ENCODE assay signal across 1 cellular context in the genomic region with DNA sequence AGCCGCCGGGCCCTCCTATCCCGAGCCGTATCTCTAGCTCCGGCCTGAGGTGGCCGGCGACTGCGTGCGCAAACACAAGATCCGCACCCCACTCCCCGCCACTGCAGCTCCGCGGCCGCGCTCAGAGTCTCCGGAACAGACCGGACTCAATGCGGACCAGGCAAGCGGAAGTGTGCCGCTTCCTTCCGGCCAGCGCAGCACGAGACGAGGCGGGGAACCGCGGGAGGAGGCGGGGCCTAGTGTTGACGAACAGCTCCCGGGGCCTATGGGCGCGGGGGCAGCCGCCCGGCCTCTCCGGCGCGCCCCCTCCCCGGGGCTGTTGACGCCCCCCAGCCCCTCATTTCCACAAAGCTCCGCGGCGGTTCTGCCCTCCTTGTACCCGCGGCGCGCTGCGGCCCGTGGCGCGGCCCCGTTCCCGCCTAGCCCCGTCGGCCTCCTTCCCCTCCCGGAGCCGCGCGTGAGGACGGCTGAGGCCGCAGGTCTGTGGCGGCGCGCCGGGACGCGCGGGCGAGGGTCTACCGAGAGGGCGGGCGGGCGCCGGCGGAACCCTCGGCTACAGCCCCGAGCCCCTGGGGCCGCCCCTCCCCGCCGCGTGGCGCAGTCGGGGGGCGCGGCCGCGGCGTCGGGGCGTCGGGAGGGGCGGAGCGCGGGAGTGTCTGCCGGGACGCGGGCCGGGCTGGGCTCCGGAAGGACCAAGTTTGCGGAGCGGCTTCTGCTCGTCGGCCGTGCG.
TF ChIP-seq lines count a peak whose summit lies in the region.

A gene with protein sequence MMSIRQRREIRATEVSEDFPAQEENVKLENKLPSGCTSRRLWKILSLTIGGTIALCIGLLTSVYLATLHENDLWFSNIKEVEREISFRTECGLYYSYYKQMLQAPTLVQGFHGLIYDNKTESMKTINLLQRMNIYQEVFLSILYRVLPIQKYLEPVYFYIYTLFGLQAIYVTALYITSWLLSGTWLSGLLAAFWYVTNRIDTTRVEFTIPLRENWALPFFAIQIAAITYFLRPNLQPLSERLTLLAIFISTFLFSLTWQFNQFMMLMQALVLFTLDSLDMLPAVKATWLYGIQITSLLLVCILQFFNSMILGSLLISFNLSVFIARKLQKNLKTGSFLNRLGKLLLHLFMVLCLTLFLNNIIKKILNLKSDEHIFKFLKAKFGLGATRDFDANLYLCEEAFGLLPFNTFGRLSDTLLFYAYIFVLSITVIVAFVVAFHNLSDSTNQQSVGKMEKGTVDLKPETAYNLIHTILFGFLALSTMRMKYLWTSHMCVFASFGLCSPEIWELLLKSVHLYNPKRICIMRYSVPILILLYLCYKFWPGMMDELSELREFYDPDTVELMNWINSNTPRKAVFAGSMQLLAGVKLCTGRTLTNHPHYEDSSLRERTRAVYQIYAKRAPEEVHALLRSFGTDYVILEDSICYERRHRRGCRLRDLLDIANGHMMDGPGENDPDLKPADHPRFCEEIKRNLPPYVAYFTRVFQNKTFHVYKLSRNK (plus strand): TSS at position 340 of the 730 bp plus-strand sequence. CDS start 2,484 bp downstream, outside the sequence.

TF ChIP-seq in HepG2, 621 proteins besides CTCF, POLR2A, EP300 and RAD21 (continued from another document and continues in another):
- TF ChIP-seq, protein P1, sequence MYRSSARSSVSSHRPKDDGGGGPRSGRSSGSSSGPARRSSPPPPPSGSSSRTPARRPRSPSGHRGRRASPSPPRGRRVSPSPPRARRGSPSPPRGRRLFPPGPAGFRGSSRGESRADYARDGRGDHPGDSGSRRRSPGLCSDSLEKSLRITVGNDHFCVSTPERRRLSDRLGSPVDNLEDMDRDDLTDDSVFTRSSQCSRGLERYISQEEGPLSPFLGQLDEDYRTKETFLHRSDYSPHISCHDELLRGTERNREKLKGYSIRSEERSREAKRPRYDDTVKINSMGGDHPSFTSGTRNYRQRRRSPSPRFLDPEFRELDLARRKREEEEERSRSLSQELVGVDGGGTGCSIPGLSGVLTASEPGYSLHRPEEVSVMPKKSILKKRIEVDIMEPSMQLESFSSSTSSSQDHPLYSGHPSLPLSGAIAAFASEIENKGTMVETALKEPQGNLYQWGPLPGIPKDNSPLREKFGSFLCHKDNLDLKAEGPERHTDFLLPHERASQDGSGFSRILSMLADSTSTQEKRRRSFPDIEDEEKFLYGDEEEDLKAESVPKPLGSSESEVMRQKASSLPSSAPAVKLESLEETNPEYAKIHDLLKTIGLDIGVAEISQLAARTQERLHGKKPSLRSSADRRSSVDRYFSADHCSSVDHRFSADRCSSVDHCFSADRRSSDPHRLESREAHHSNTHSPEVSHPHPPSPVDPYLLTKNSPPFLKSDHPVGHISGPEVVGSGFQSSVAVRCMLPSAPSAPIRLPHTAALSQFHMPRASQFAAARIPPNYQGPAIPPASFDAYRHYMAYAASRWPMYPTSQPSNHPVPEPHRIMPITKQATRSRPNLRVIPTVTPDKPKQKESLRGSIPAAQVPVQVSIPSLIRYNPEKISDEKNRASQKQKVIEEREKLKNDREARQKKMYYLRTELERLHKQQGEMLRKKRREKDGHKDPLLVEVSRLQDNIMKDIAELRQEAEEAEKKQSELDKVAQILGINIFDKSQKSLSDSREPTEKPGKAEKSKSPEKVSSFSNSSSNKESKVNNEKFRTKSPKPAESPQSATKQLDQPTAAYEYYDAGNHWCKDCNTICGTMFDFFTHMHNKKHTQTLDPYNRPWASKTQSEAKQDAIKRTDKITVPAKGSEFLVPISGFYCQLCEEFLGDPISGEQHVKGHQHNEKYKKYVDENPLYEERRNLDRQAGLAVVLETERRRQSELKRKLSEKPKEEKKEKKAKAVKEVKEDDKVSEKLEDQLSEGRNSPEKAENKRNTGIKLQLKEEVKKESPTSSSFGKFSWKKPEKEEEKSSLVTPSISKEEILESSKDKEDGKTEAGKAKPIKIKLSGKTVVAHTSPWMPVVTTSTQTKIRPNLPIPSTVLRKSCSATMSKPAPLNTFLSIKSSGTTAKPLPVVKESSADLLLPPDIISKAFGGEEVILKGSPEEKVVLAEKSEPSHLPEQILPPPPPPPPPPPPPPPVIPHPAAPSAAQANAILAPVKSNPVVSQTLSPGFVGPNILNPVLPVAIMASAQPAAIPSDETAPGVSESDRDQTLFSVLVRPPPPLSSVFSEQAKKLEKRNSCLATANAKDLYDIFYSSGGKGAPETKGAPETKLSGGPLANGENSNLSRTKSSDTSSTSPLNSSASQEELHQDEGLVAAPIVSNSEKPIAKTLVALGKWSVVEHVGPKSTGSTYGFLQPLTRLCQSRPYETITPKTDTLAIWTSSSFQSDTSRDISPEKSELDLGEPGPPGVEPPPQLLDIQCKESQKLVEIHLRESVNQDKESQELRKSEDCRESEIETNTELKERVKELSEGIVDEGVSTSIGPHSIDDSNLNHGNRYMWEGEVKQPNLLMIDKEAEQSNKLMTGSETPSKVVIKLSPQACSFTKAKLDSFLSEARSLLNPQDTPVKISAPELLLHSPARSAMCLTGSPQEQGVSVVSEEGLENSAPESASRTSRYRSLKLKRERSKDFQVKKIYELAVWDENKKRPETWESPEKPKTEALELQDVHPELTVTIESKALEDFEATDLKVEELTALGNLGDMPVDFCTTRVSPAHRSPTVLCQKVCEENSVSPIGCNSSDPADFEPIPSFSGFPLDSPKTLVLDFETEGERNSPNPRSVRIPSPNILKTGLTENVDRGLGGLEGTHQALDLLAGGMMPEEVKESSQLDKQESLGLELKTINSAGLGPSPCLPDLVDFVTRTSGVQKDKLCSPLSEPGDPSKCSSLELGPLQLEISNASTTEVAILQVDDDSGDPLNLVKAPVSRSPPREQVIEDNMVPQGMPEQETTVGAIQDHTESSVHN (CRISPR knock-in tag; IDR thresholded peaks at IDR 0.05) = no peak
- TF ChIP-seq MEIS2 (CRISPR knock-in tag; IDR thresholded peaks at IDR 0.05) (peak; percentile 9; the same call in 1 of the 2 replicates), KDM3A (CRISPR knock-in tag; IDR thresholded peaks at IDR 0.05; ENCODE audit: low read depth) (peak; percentile 93), NFYB (CRISPR knock-in tag; IDR thresholded peaks at IDR 0.05) (peak; percentile 86), HDAC2 (CRISPR knock-in tag; IDR thresholded peaks at IDR 0.05) (0 out of 2 replicates have a peak, but pooled peaks have one; percentile 28), SOX13 (IDR thresholded peaks at IDR 0.05) (no peak), SOX13 (CRISPR knock-in tag; conservative IDR thresholded peaks at IDR 0.05 in 1 of 2, IDR thresholded peaks at IDR 0.05 in 1 of 2) (peak in 1 of 2 experiments; percentile 51; a peak in 1 of 4 replicates), ASH2L (IDR thresholded peaks at IDR 0.05; ENCODE audit: insufficient read length, low read depth, low read length) (peak; percentile 86), AKAP8 (CRISPR knock-in tag; IDR thresholded peaks at IDR 0.05) (no peak), SP5 (CRISPR knock-in tag; IDR thresholded peaks at IDR 0.05; ENCODE audit: borderline replicate concordance, low read depth) (peak; percentile 91), ZNF569 (CRISPR knock-in tag; IDR thresholded peaks at IDR 0.05; ENCODE audit: borderline replicate concordance) (no peak), HOXD1 (CRISPR knock-in tag; IDR thresholded peaks at IDR 0.05) (no peak), ZBTB42 (CRISPR knock-in tag; IDR thresholded peaks at IDR 0.05) (0 out of 2 replicates have a peak, but pooled peaks have one; percentile 30), GATAD1 (CRISPR knock-in tag; IDR thresholded peaks at IDR 0.05) (peak; percentile 89), KDM2A (CRISPR knock-in tag; IDR thresholded peaks at IDR 0.05; ENCODE audit: borderline replicate concordance, low read depth) (peak; percentile 93), ZNF251 (CRISPR knock-in tag; IDR thresholded peaks at IDR 0.05) (no peak), SRF (IDR thresholded peaks at IDR 0.05; ENCODE audit: low read depth, low read length) (peak; percentile 90), ZNF772 (CRISPR knock-in tag; IDR thresholded peaks at IDR 0.05) (0 out of 2 replicates have a peak, but pooled peaks have one; percentile 19), KLF12 (CRISPR knock-in tag; IDR thresholded peaks at IDR 0.05; ENCODE audit: borderline replicate concordance) (no peak; the same call in 1 of the 2 replicates), KDM4B (CRISPR knock-in tag; IDR thresholded peaks at IDR 0.05) (peak; percentile 68; the same call in 1 of the 2 replicates), ZNF331 (CRISPR knock-in tag; IDR thresholded peaks at IDR 0.05) (peak; percentile 59; the same call in 1 of the 2 replicates), ZFP62 (CRISPR knock-in tag; IDR thresholded peaks at IDR 0.05) (no peak), TOE1 (CRISPR knock-in tag; IDR thresholded peaks at IDR 0.05) (peak; percentile 54; the same call in 1 of the 2 replicates), ZNF598 (CRISPR knock-in tag; IDR thresholded peaks at IDR 0.05; ENCODE audit: borderline replicate concordance) (no peak), CHD2 (IDR thresholded peaks at IDR 0.05; ENCODE audit: low read depth, low read length) (0 out of 2 replicates have a peak, but pooled peaks have one; percentile 26), ATRX (CRISPR knock-in tag; IDR thresholded peaks at IDR 0.05; ENCODE audit: borderline replicate concordance) (no peak), ZNF33A (CRISPR knock-in tag; IDR thresholded peaks at IDR 0.05; ENCODE audit: borderline replicate concordance) (no peak), ZBTB21 (CRISPR knock-in tag; IDR thresholded peaks at IDR 0.05) (no peak), SP4 (CRISPR knock-in tag; IDR thresholded peaks at IDR 0.05) (peak; percentile 88), CREM (IDR thresholded peaks at IDR 0.05) (peak; percentile 31; the same call in 1 of the 2 replicates), CREM (CRISPR knock-in tag; IDR thresholded peaks at IDR 0.05) (no peak), PHF8 (CRISPR knock-in tag; IDR thresholded peaks at IDR 0.05) (peak; percentile 97), ZNF317 (CRISPR knock-in tag; IDR thresholded peaks at IDR 0.05) (no peak)
- TF ChIP-seq, protein P2, sequence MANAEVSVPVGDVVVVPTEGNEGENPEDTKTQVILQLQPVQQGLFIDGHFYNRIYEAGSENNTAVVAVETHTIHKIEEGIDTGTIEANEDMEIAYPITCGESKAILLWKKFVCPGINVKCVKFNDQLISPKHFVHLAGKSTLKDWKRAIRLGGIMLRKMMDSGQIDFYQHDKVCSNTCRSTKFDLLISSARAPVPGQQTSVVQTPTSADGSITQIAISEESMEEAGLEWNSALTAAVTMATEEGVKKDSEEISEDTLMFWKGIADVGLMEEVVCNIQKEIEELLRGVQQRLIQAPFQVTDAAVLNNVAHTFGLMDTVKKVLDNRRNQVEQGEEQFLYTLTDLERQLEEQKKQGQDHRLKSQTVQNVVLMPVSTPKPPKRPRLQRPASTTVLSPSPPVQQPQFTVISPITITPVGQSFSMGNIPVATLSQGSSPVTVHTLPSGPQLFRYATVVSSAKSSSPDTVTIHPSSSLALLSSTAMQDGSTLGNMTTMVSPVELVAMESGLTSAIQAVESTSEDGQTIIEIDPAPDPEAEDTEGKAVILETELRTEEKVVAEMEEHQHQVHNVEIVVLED (CRISPR knock-in tag; IDR thresholded peaks at IDR 0.05; ENCODE audit: borderline replicate concordance) = peak; percentile 77; the same call in 1 of the 2 replicates
- TF ChIP-seq, protein P3, sequence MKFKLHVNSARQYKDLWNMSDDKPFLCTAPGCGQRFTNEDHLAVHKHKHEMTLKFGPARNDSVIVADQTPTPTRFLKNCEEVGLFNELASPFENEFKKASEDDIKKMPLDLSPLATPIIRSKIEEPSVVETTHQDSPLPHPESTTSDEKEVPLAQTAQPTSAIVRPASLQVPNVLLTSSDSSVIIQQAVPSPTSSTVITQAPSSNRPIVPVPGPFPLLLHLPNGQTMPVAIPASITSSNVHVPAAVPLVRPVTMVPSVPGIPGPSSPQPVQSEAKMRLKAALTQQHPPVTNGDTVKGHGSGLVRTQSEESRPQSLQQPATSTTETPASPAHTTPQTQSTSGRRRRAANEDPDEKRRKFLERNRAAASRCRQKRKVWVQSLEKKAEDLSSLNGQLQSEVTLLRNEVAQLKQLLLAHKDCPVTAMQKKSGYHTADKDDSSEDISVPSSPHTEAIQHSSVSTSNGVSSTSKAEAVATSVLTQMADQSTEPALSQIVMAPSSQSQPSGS (CRISPR knock-in tag; IDR thresholded peaks at IDR 0.05) = no peak
- TF ChIP-seq, protein P4, sequence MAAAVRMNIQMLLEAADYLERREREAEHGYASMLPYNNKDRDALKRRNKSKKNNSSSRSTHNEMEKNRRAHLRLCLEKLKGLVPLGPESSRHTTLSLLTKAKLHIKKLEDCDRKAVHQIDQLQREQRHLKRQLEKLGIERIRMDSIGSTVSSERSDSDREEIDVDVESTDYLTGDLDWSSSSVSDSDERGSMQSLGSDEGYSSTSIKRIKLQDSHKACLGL (CRISPR knock-in tag; IDR thresholded peaks at IDR 0.05) = peak; percentile 68
- TF ChIP-seq, protein P5, sequence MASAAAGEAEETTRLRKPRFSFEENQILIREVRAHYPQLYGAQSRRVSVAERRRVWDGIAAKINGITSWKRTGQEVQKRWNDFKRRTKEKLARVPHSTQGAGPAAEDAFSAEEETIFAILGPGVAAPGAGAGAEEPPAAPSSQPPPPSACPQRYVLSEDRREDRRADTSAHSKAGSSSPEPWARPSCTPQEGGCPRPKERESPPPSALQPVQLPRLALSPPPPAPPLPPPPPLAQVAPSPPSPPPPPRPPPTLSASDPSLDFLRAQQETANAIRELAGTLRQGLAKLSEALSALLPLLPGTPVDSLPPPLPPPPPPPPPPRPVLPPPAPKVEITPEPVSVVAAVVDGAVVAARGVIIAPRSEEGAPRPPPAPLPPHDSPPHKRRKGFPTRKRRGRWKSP (CRISPR knock-in tag; IDR thresholded peaks at IDR 0.05) = 0 out of 2 replicates have a peak, but pooled peaks have one; percentile 1
- TF ChIP-seq, protein P6, sequence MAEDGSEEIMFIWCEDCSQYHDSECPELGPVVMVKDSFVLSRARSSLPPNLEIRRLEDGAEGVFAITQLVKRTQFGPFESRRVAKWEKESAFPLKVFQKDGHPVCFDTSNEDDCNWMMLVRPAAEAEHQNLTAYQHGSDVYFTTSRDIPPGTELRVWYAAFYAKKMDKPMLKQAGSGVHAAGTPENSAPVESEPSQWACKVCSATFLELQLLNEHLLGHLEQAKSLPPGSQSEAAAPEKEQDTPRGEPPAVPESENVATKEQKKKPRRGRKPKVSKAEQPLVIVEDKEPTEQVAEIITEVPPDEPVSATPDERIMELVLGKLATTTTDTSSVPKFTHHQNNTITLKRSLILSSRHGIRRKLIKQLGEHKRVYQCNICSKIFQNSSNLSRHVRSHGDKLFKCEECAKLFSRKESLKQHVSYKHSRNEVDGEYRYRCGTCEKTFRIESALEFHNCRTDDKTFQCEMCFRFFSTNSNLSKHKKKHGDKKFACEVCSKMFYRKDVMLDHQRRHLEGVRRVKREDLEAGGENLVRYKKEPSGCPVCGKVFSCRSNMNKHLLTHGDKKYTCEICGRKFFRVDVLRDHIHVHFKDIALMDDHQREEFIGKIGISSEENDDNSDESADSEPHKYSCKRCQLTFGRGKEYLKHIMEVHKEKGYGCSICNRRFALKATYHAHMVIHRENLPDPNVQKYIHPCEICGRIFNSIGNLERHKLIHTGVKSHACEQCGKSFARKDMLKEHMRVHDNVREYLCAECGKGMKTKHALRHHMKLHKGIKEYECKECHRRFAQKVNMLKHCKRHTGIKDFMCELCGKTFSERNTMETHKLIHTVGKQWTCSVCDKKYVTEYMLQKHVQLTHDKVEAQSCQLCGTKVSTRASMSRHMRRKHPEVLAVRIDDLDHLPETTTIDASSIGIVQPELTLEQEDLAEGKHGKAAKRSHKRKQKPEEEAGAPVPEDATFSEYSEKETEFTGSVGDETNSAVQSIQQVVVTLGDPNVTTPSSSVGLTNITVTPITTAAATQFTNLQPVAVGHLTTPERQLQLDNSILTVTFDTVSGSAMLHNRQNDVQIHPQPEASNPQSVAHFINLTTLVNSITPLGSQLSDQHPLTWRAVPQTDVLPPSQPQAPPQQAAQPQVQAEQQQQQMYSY (CRISPR knock-in tag; IDR thresholded peaks at IDR 0.05) = 0 out of 2 replicates have a peak, but pooled peaks have one; percentile 74
